Comparison of ENCODE assay signal across 1 cellular context in the genomic region with DNA sequence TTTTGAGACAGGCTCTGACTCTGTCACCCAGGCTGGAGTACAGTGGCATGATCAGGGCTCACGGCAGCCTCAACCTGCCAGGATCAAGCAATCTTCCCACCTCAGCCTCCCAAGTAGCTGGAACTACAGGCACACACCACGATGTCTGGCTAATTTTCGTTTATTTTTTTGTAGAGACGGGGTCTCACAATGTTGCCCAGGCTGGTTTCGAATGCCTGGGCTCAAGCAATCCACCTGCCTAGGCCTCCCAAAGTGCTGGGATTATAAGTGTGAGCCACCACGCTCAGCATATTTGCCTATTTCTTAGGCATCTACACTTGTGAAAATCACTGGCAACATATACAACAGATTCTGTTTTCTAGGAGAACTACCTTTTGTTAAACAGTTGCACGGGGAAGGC.
TF ChIP-seq lines count a peak whose summit lies in the region.

No MANE protein-coding gene starts in this region.

TF ChIP-seq in GM23338, 12 proteins besides CTCF, POLR2A, EP300 and RAD21 (continued from another document):
- TF ChIP-seq NANOG (IDR thresholded peaks at IDR 0.05; ENCODE audit: borderline replicate concordance) (no peak), POLR2AphosphoS5 (IDR thresholded peaks at IDR 0.05; ENCODE audit: low read depth) (no peak)
